ENCODE assay signal across 1 cellular context in genomic region chr12:123498126-123498825, GRCh38.
TF ChIP-seq lines count a peak whose summit lies in the region.

No MANE protein-coding gene starts in this region.

TF ChIP-seq in HepG2, 621 proteins besides CTCF, POLR2A, EP300 and RAD21 (continued from another document):
- TF ChIP-seq ESRRA (CRISPR knock-in tag; IDR thresholded peaks at IDR 0.05; ENCODE audit: low read depth) (peak; percentile 55; the same call in 1 of the 2 replicates), THRA (CRISPR knock-in tag; IDR thresholded peaks at IDR 0.05; ENCODE audit: borderline replicate concordance) (peak; percentile 73; the same call in 1 of the 2 replicates), BORCS8-MEF2B (CRISPR knock-in tag; IDR thresholded peaks at IDR 0.05) (0 out of 2 replicates have a peak, but pooled peaks have one; percentile 42), ZMYM4 (CRISPR knock-in tag; IDR thresholded peaks at IDR 0.05) (peak; percentile 40; the same call in 1 of the 2 replicates), NR2F2 (IDR thresholded peaks at IDR 0.05; ENCODE audit: borderline replicate concordance, low read depth) (peak; percentile 61; the same call in 1 of the 2 replicates), ZNF383 (CRISPR knock-in tag; IDR thresholded peaks at IDR 0.05; ENCODE audit: borderline replicate concordance) (no peak), GATAD2A (CRISPR knock-in tag; IDR thresholded peaks at IDR 0.05) (no peak), ZNF20 (CRISPR knock-in tag; IDR thresholded peaks at IDR 0.05) (no peak), ZNF430 (CRISPR knock-in tag; IDR thresholded peaks at IDR 0.05) (no peak), PATZ1 (CRISPR knock-in tag; IDR thresholded peaks at IDR 0.05) (0 out of 2 replicates have a peak, but pooled peaks have one; percentile 10), RXRB (CRISPR knock-in tag; IDR thresholded peaks at IDR 0.05; ENCODE audit: borderline replicate concordance) (peak; percentile 68), ZSCAN25 (CRISPR knock-in tag; IDR thresholded peaks at IDR 0.05) (peak; percentile 88; the same call in 1 of the 2 replicates), ZNF784 (CRISPR knock-in tag; IDR thresholded peaks at IDR 0.05; ENCODE audit: borderline replicate concordance) (peak; percentile 45; the same call in 1 of the 2 replicates), ZNF333 (CRISPR knock-in tag; IDR thresholded peaks at IDR 0.05; ENCODE audit: borderline replicate concordance) (no peak), ZNF678 (CRISPR knock-in tag; IDR thresholded peaks at IDR 0.05) (no peak), HOXA3 (CRISPR knock-in tag; IDR thresholded peaks at IDR 0.05) (peak; percentile 74), SMC3 (IDR thresholded peaks at IDR 0.05; ENCODE audit: low read length) (0 out of 2 replicates have a peak, but pooled peaks have one; percentile 2), ZNF503 (CRISPR knock-in tag; IDR thresholded peaks at IDR 0.05) (0 out of 2 replicates have a peak, but pooled peaks have one; percentile 31)
- TF ChIP-seq, protein P1, sequence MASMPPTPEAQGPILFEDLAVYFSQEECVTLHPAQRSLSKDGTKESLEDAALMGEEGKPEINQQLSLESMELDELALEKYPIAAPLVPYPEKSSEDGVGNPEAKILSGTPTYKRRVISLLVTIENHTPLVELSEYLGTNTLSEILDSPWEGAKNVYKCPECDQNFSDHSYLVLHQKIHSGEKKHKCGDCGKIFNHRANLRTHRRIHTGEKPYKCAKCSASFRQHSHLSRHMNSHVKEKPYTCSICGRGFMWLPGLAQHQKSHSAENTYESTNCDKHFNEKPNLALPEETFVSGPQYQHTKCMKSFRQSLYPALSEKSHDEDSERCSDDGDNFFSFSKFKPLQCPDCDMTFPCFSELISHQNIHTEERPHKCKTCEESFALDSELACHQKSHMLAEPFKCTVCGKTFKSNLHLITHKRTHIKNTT (CRISPR knock-in tag; IDR thresholded peaks at IDR 0.05), result no peak
